Comparison of ENCODE assay signal across 26 cellular contexts in the genomic region with DNA sequence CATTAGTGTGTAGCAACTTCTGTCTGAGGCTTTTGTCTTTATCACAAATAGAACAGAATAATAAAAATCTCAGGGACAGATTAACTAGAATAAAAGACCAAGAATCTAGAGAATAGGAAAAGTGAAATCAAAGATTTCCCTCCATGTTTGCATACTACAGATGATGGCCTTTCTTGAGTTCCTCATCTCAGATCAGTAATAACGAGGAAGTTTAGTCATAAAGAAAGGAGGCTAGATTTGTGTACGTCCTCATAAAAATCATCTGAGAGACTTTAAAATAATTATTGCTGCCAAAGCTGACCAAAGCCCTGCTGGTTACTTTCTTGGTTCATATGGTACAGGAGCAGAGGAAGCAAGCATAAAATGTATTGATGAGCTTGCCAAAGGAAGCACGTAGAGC.
DNase-seq lines count a peak whose midpoint lies in the region; ATAC-seq and TF ChIP-seq lines count a peak whose summit lies in the region.
"Had no signal": no experiment of that assay in that cellular context is flagged by ENCODE, and none has a peak within 500 bp of the region (broad histone marks: within the 10 kb centered on the region; RNA-seq: fewer than 3 reads in every experiment).

No MANE protein-coding gene starts in this region.

- peak; percentile 43 for ATAC-seq in GM19351 (IDR thresholded peaks at IDR 0.05; ENCODE audit: unreplicated experiment)
- peak; percentile 50 for ATAC-seq in HG03442 (IDR thresholded peaks at IDR 0.05; ENCODE audit: unreplicated experiment)
- peak; percentile 61 for ATAC-seq in stimulated activated memory B cell treated with anti-CD40 and anti-IgM and Interleukin-4, amounts not matched to agents 10 μg/mL and 1 μg/mL and 100 μg/mL, for 72 hours
- no peak for ATAC-seq in upper lobe of left lung (ENCODE audit: low FRiP score in 2 of 2)
- ATAC-seq: CD8-positive, alpha-beta T cell; GM23338; left lobe of liver; pancreas; right lobe of liver; SK-N-SH treated with all-trans-retinoic acid at 6 μM for 48 hours had no signal

- no peaks in the 10 kb centered on the region for H3K9me3 ChIP-seq in upper lobe of left lung
- H3K9me3 ChIP-seq: pancreas, right lobe of liver had no signal

- peaks cover 44% of the 10 kb centered on the region for H3K36me3 Mint-ChIP-seq in stimulated activated memory B cell treated with anti-CD40 and anti-IgM and Interleukin-4, amounts not matched to agents 10 μg/mL and 1 μg/mL and 100 μg/mL, for 72 hours

- no peaks in the 10 kb centered on the region for H3K9me3 Mint-ChIP-seq in stimulated activated memory B cell treated with anti-CD40 and anti-IgM and Interleukin-4, amounts not matched to agents 10 μg/mL and 1 μg/mL and 100 μg/mL, for 72 hours
- H3K9me3 Mint-ChIP-seq: CD8-positive, alpha-beta T cell; immature natural killer cell; nephron progenitor cell; T-helper 2 cell treated with Interferon-gamma antibody and Interleukin-4, amounts not matched to agents 5 μg/mL and 100 μg/mL, for 36 hours had no signal

- in situ Hi-C loops in GM13976 (cut with MboI; ENCODE audit: low sequenced_read_pairs, unreplicated experiment): no loop called here

- TF ChIP-seq EP300 in upper lobe of left lung (IDR thresholded peaks at IDR 0.05): no peak

- no peaks in the 10 kb centered on the region for H3K27me3 Mint-ChIP-seq in stimulated activated memory B cell treated with anti-CD40 and anti-IgM and Interleukin-4, amounts not matched to agents 10 μg/mL and 1 μg/mL and 100 μg/mL, for 72 hours
- H3K27me3 Mint-ChIP-seq: IgD-negative memory B cell had no signal

- H3K27ac Mint-ChIP-seq in stimulated activated memory B cell treated with anti-CD40 and anti-IgM and Interleukin-4, amounts not matched to agents 10 μg/mL and 1 μg/mL and 100 μg/mL, for 72 hours: peak overlapping the region; percentile 58
- H3K27ac Mint-ChIP-seq: CD8-positive, alpha-beta T cell; GM23338; IgD-negative memory B cell; immature natural killer cell; nephron progenitor cell; T-helper 2 cell treated with Interferon-gamma antibody and Interleukin-4, amounts not matched to agents 5 μg/mL and 100 μg/mL, for 36 hours had no signal

- no peak overlapping the region for H3K4me3 Mint-ChIP-seq in stimulated activated memory B cell treated with anti-CD40 and anti-IgM and Interleukin-4, amounts not matched to agents 10 μg/mL and 1 μg/mL and 100 μg/mL, for 72 hours
- H3K4me3 Mint-ChIP-seq: CD8-positive, alpha-beta T cell; GM23338; immature natural killer cell; nephron progenitor cell; T-helper 2 cell treated with Interferon-gamma antibody and Interleukin-4, amounts not matched to agents 5 μg/mL and 100 μg/mL, for 36 hours had no signal

- no peaks in the 10 kb centered on the region for H3K4me1 ChIP-seq in upper lobe of left lung
- H3K4me1 ChIP-seq: pancreas had no signal

- no peak overlapping the region for H3K27ac ChIP-seq in upper lobe of left lung
- H3K27ac ChIP-seq: pancreas, right lobe of liver, VCaP had no signal

- peaks cover 4 to 63% (median 21%) of the 10 kb centered on the region in 4 donors for H3K36me3 ChIP-seq in upper lobe of left lung

- no peak for TF ChIP-seq POLR2A in upper lobe of left lung (IDR thresholded peaks at IDR 0.05)

- DNase-seq in GM13976 (ENCODE audit: low spot score): peak; percentile 47
- no peak for DNase-seq in effector CD8-positive, alpha-beta T cell (lab: John Stamatoyannopoulos, UW)
- no peak for DNase-seq in GF-D8 (lab: John Stamatoyannopoulos, UW)
- no peak for DNase-seq in upper lobe of left lung
- DNase-seq: activated CD4-positive, alpha-beta T cell treated with anti-CD3 and anti-CD28 coated beads, Interleukin-2, amount 50 U/mL, for 1 hour; activated effector memory CD4-positive, alpha-beta T cell treated with Interleukin-2 at 50 U/mL for 16 hours; CD8-positive, alpha-beta T cell; effector CD4-positive, alpha-beta T cell; erythroblast; foreskin fibroblast; GDM1; immature natural killer cell; NCI-H1436; NCI-H510A treated with DMSO at 0.1 percent for 48 hours; nephron progenitor cell; pancreas; right lobe of liver had no signal

- 76 to 90% methylated on average over 3 of the region's 3 CpGs for WGBS in upper lobe of left lung, 2 donors

- no peaks in the 10 kb centered on the region for H3K27me3 ChIP-seq in upper lobe of left lung
- H3K27me3 ChIP-seq: pancreas, right lobe of liver had no signal

- no peak overlapping the region for H3K4me3 ChIP-seq in upper lobe of left lung
- H3K4me3 ChIP-seq: GM23338, pancreas, right lobe of liver had no signal

- TF ChIP-seq CTCF in GM13976 (IDR thresholded peaks at IDR 0.05; ENCODE audit: borderline replicate concordance, control extremely low read depth, extremely low read depth, insufficient read depth, missing control alignments): no peak
- no peak for TF ChIP-seq CTCF in upper lobe of left lung (IDR thresholded peaks at IDR 0.05)

- peaks cover 16% of the 10 kb centered on the region for H3K4me1 Mint-ChIP-seq in stimulated activated memory B cell treated with anti-CD40 and anti-IgM and Interleukin-4, amounts not matched to agents 10 μg/mL and 1 μg/mL and 100 μg/mL, for 72 hours
- H3K4me1 Mint-ChIP-seq: GM23338, nephron progenitor cell had no signal

Comparison
In these comparisons a context has a peak if more than half of its experiments do, and no peak if none do; other contexts are left out.
1. ATAC-seq: peak in GM19351 (single experiment), HG03442 (single experiment) and stimulated activated memory B cell treated with anti-CD40 and anti-IgM and Interleukin-4, amounts not matched to agents 10 μg/mL and 1 μg/mL and 100 μg/mL, for 72 hours (single experiment); none in upper lobe of left lung (0 of 2).